In the genomic region with DNA sequence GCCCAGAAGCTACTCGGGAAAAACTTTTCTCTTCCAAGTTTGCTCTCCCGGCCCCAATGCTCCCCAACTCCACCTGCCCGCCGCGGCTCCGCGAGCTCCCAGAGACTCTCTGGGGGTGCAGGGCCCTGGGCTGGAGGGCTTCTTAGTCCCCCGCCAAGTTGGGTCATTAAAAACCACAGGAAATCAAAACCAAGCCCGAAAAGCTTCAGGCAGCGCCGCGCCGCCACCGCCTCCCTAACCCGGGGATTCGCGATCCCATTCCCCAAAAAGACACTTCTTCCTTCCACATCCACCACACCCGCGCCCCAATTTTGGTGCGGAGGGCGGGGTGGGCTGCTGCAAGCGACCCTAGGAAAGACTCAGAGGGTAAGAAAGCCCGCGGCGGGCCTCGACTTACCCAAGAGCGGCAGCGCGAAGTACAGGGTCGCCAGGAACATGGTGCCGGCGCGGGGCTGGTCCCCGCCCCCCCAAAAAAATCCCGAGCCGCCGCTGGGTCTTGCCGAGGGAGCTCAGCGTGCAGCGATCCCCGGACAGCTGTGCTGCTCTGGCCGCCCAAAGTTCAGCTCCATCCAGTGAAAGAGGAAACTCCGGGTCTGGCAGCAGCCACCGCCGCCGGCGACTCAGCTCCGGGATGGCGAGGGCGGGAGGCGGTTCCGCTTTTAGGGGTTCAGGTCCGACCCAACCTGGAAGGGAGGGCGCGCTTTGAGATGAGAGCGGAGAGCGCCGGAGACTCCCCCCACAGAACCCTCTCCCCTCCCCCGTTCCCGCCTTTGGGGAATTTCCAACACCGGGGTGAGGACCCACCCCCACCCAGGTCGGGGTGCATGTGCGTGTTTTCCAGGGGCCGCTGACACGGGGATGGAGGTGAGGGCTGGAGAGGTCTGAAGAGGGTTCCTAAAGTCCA, we compare ENCODE assay signal across 8 cellular contexts. TPM values are rescaled to one million over a fixed set of nuclear protein-coding genes. Genes with fewer than 3 reads are reported as not detected.
DNase-seq lines count a peak whose midpoint lies in the region; ATAC-seq and TF ChIP-seq lines count a peak whose summit lies in the region.

No MANE protein-coding gene starts in this region.

- H3K9me3 Mint-ChIP-seq in CD4-positive, alpha-beta memory T cell = peaks cover 0 to 13% (median 5%) of the 10 kb centered on the region in 8 donors

- H3K9me3 ChIP-seq in NT2/D1 (ENCODE audit: insufficient read depth, low read length) (no peaks in the 10 kb centered on the region), prostate gland (no peaks in the 10 kb centered on the region)
- no peaks in the 10 kb centered on the region for H3K9me3 ChIP-seq in CD4-positive, alpha-beta memory T cell (ENCODE audit: control insufficient read depth in 1 of 2, low read length in 2 of 2)

- H3K4me1 ChIP-seq in NT2/D1 (ENCODE audit: insufficient read depth, insufficient read length) (no peaks in the 10 kb centered on the region), prostate gland (replicated peaks) (peaks cover 7% of the 10 kb centered on the region)
- H3K4me1 ChIP-seq in CD4-positive, alpha-beta memory T cell (ENCODE audit: insufficient read depth, low read length) = no peaks in the 10 kb centered on the region

- H3K4me3 ChIP-seq in NT2/D1 (ENCODE audit: insufficient read length, low read depth) = peak overlapping the region; percentile 61
- H3K4me3 ChIP-seq in prostate gland = peak overlapping the region; percentile 23 to 28
- no peak overlapping the region for H3K4me3 ChIP-seq in CD4-positive, alpha-beta memory T cell (ENCODE audit: low read length in 2 of 2)

- DNase-seq in EH (ENCODE audit: low read depth) (peak; percentile 49), NT2/D1 (ENCODE audit: low read depth, low spot score) (no peak), Right ventricle myocardium superior (peak; percentile 62), prostate gland (ENCODE audit: low spot score) (no peak), kidney glomerular epithelial cell (lab: John Stamatoyannopoulos, UW) (no peak), OCI-M1 (lab: John Stamatoyannopoulos, UW) (no peak)
- DNase-seq in CD4-positive, alpha-beta memory T cell = no peak

- no peak overlapping the region for H3K27ac Mint-ChIP-seq in CD4-positive, alpha-beta memory T cell

- H3K9ac ChIP-seq in NT2/D1 (ENCODE audit: insufficient read length, low read depth) = peak overlapping the region; percentile 50

- H3K36me3 ChIP-seq in NT2/D1 (ENCODE audit: insufficient read depth, insufficient read length, low read length) (no peaks in the 10 kb centered on the region), prostate gland (no peaks in the 10 kb centered on the region)
- no peaks in the 10 kb centered on the region for H3K36me3 ChIP-seq in CD4-positive, alpha-beta memory T cell (ENCODE audit: insufficient read depth, low read length)

- TF ChIP-seq POLR2A in prostate gland (IDR thresholded peaks at IDR 0.05) (no peak), GM18505 (IDR thresholded peaks at IDR 0.05; ENCODE audit: borderline replicate concordance, extremely low read depth, insufficient read depth, insufficient read length) (no peak)

- intact Hi-C loops in Right ventricle myocardium superior (cut with DNase I) (no loop called here), prostate gland (cut with DNase I) (no loop called here)
- intact Hi-C loops in CD4-positive, alpha-beta memory T cell (cut with micrococcal nuclease) = no loop called here

- no peaks in the 10 kb centered on the region for H3K36me3 Mint-ChIP-seq in CD4-positive, alpha-beta memory T cell

- peak overlapping the region in 1 of 2 donors; percentile 40 for H3K27ac ChIP-seq in prostate gland
- H3K27ac ChIP-seq in CD4-positive, alpha-beta memory T cell (ENCODE audit: low read depth, low read length) = no peak overlapping the region

- H3K4me3 Mint-ChIP-seq in CD4-positive, alpha-beta memory T cell = no peak overlapping the region

- H3K27me3 ChIP-seq in NT2/D1 (ENCODE audit: insufficient read depth, insufficient read length) (peaks cover 81% of the 10 kb centered on the region), prostate gland (replicated peaks; ENCODE audit: insufficient read depth) (peaks cover 21% of the 10 kb centered on the region)
- H3K27me3 ChIP-seq in CD4-positive, alpha-beta memory T cell (ENCODE audit: insufficient read depth, low read length) = peaks cover 5% of the 10 kb centered on the region

- H3K27me3 Mint-ChIP-seq in CD4-positive, alpha-beta memory T cell = peaks cover 37 to 44% of the 10 kb centered on the region in 2 donors

- CTCF ChIA-PET in CD4-positive, alpha-beta memory T cell (lab: Charles Lee; ENCODE audit: partially characterized antibody) = no interaction called here

- POLR2A ChIA-PET in CD4-positive, alpha-beta memory T cell (lab: Charles Lee; ENCODE audit: partially characterized antibody) = no interaction called here

- under 1% methylated on average over 65 of the region's 65 CpGs for WGBS in prostate gland

- ATAC-seq in Right ventricle myocardium superior (ENCODE audit: poor library complexity) (peak; percentile 45), GM18505 (IDR thresholded peaks at IDR 0.05; ENCODE audit: unreplicated experiment) (no peak)

- peaks cover 4 to 12% (median 8%) of the 10 kb centered on the region in 4 donors for H3K4me1 Mint-ChIP-seq in CD4-positive, alpha-beta memory T cell

- no peak for TF ChIP-seq CTCF in prostate gland (IDR thresholded peaks at IDR 0.05)

RNA-seq across cellular contexts. Expression of gene GFRA1, which starts 1.2 kb away (rescaled TPM):
- total RNA-seq in Right ventricle myocardium superior (5.9 TPM), prostate gland (10 to 100 TPM in 1 of 2 donors, 1 to 10 TPM in 1; 5.1 to 14.5 TPM)
- not detected for total RNA-seq in CD4-positive, alpha-beta memory T cell
- polyA plus RNA-seq in CD4-positive, alpha-beta memory T cell = not detected

RNA-seq across cellular contexts. Expression of gene CCDC172, which starts 52.4 kb away (rescaled TPM):
- total RNA-seq in Right ventricle myocardium superior (not detected), prostate gland (10 to 100 TPM in 1 of 2 donors, not detected in 1; 47.1 TPM)
- total RNA-seq in CD4-positive, alpha-beta memory T cell = not detected
- polyA plus RNA-seq in CD4-positive, alpha-beta memory T cell = not detected

Comparison
In these comparisons a context has a peak if more than half of its experiments do, and no peak if none do; other contexts are left out.
1. DNase-seq: peak in EH (single experiment) and Right ventricle myocardium superior (single experiment); none in NT2/D1 (single experiment), prostate gland (single experiment), kidney glomerular epithelial cell (single experiment), CD4-positive, alpha-beta memory T cell (0 of 5) and OCI-M1 (single experiment).
2. H3K4me3 ChIP-seq: peak in NT2/D1 (single experiment) and prostate gland (2 of 2); none in CD4-positive, alpha-beta memory T cell (0 of 2).